Comparison of ENCODE assay signal across 9 cellular contexts in genomic region chr14:76844223-76844622, GRCh38. TPM values are rescaled to one million over a fixed set of nuclear protein-coding genes. Genes with fewer than 3 reads are reported as not detected.
DNase-seq lines count a peak whose midpoint lies in the region; ATAC-seq and TF ChIP-seq lines count a peak whose summit lies in the region.
"Had no signal": no experiment of that assay in that cellular context is flagged by ENCODE, and none has a peak within 500 bp of the region (broad histone marks: within the 10 kb centered on the region; RNA-seq: fewer than 3 reads in every experiment).

No MANE protein-coding gene starts in this region.

- peak overlapping the region; percentile 44 for H3K27ac Mint-ChIP-seq in T-helper 17 cell

- no peak for TF ChIP-seq POLR2A in adrenal gland (IDR thresholded peaks at IDR 0.05)

- WGBS in GM23248 (ENCODE audit: low coverage in 1 of 2, low lambda C conversion rate in 2 of 2, missing lambda C conversion rate in 2 of 2), 2 experiments = 29 to 30% methylated on average over 9 of the region's 9 CpGs
- WGBS in adrenal gland, 4 donors = 32 to 42% (median 40%) methylated on average over 5 to 9 of the region's 9 CpGs

- peaks cover 6% of the 10 kb centered on the region for H3K4me1 Mint-ChIP-seq in T-helper 17 cell

- H3K36me3 Mint-ChIP-seq in T-helper 17 cell (ENCODE audit: low read depth) = peaks cover 3% of the 10 kb centered on the region

- H3K27me3 Mint-ChIP-seq in T-helper 17 cell = peaks cover 22% of the 10 kb centered on the region

- H3K4me2 ChIP-seq in GM23248 (ENCODE audit: unreplicated experiment) = no peak overlapping the region

- no peak overlapping the region for H3K9ac ChIP-seq in GM23248

- H3K27ac ChIP-seq in GM23248 = no peak overlapping the region
- H3K27ac ChIP-seq in adrenal gland = peak overlapping the region in 2 of 5 donors; percentile 60 to 73
- peak overlapping the region in 1 of 2 donors; percentile 65 for H3K27ac ChIP-seq in left lung
- H3K27ac ChIP-seq: HL-60 had no signal

- DNase-seq in GM23248 = peak; percentile 65
- DNase-seq in T-helper 17 cell = peak in 2 of 3 donors; percentile 16 to 39
- peak; percentile 60 to 91 (median 86) for DNase-seq in adrenal gland
- peak in 1 of 2 donors; percentile 69 for DNase-seq in left lung
- DNase-seq in stimulated activated CD8-positive, alpha-beta memory T cell treated with anti-CD3 and anti-CD28 coated beads, Interleukin-7, amount 100 ng/mL, for 24 hours (ENCODE audit: low read depth) = peak; percentile 37
- DNase-seq in NCI-H1105 (lab: John Stamatoyannopoulos, UW) = no peak
- DNase-seq in NCI-H187 treated with DMSO at 0.1 percent for 48 hours (lab: John Stamatoyannopoulos, UW) = no peak

- H3K9me3 ChIP-seq in GM23248 (ENCODE audit: low read depth) (no peaks in the 10 kb centered on the region), T-helper 17 cell (ENCODE audit: control insufficient read depth, low read length, poor library complexity, severe bottlenecking) (no peaks in the 10 kb centered on the region), adrenal gland (replicated peaks in 1 of 3) (no peaks in the 10 kb centered on the region), left lung (no peaks in the 10 kb centered on the region)

- no peaks in the 10 kb centered on the region for H4K20me1 ChIP-seq in GM23248 (ENCODE audit: insufficient read depth)

- H3K9me2 ChIP-seq in GM23248 (ENCODE audit: insufficient read depth) = no peaks in the 10 kb centered on the region

- H3K36me3 ChIP-seq in GM23248 (ENCODE audit: low read depth) (no peaks in the 10 kb centered on the region), adrenal gland (replicated peaks in 1 of 2) (no peaks in the 10 kb centered on the region), left lung (no peaks in the 10 kb centered on the region)

- in situ Hi-C loops in GM23248 (cut with MboI) = no loop called here

- ATAC-seq in T-helper 17 cell (peak; percentile 100), left lung (peak; percentile 92), HG03025 (IDR thresholded peaks at IDR 0.05; ENCODE audit: low FRiP score, unreplicated experiment) (no peak)

- intact Hi-C loops in adrenal gland (cut with DNase I) = no loop called here
- intact Hi-C loops in left lung (cut with DNase I) = no loop called here

- H3K27me3 ChIP-seq in GM23248 (replicated peaks; ENCODE audit: insufficient read depth) = peaks cover 13% of the 10 kb centered on the region
- no peaks in the 10 kb centered on the region for H3K27me3 ChIP-seq in adrenal gland
- no peaks in the 10 kb centered on the region for H3K27me3 ChIP-seq in left lung

- TF ChIP-seq CTCF in adrenal gland (IDR thresholded peaks at IDR 0.05) = peak; percentile 10 to 71 (median 48)
- TF ChIP-seq CTCF in left lung (IDR thresholded peaks at IDR 0.05) = peak in 1 of 2 donors; percentile 43

- no peaks in the 10 kb centered on the region for H3F3A ChIP-seq in GM23248 (ENCODE audit: insufficient read depth)

- peak overlapping the region; percentile 66 for H2AFZ ChIP-seq in GM23248

- H3K4me3 Mint-ChIP-seq in T-helper 17 cell = no peak overlapping the region

- H3K4me1 ChIP-seq in GM23248 (ENCODE audit: insufficient read depth) (no peaks in the 10 kb centered on the region), adrenal gland (replicated peaks in 1 of 2) (peaks cover 0 to 3% of the 10 kb centered on the region in 2 donors), left lung (peaks cover 0 to 20% of the 10 kb centered on the region in 2 donors)

- H3K4me3 ChIP-seq in GM23248 (no peak overlapping the region), adrenal gland (no peak overlapping the region), left lung (no peak overlapping the region)

- no peaks in the 10 kb centered on the region for H3K79me2 ChIP-seq in GM23248 (ENCODE audit: insufficient read depth)

RNA-seq across cellular contexts. Expression of gene LRRC74A, which starts 18.0 kb away (rescaled TPM):
- not detected in 2 replicates for total RNA-seq in GM23248 (2014; rRNA removed; shearing (Covaris generic))
- polyA plus RNA-seq in GM23248 (2016; fragmentation: Nextera tagmentation; extraction: Ambion mirVana) (not detected in 2 replicates), adrenal gland (not detected)
- total RNA-seq in T-helper 17 cell (not detected), adrenal gland (not detected), left lung (not detected)

RNA-seq across cellular contexts. Expression of gene ANGEL1, which starts 31.5 kb away (rescaled TPM):
- 3.7 and 7.3 TPM in 2 replicates for total RNA-seq in GM23248 (2014; rRNA removed; shearing (Covaris generic))
- 4.9 TPM in 2 replicates for polyA plus RNA-seq in GM23248 (2016; fragmentation: Nextera tagmentation; extraction: Ambion mirVana)
- total RNA-seq in T-helper 17 cell = 10 to 100 TPM; 11.9 to 14.0 TPM
- total RNA-seq in adrenal gland = 10 to 100 TPM; 22.2 to 38.2 (median 32.3) TPM
- 10 to 100 TPM; 11.8 to 21.5 (median 18.7) TPM for polyA plus RNA-seq in adrenal gland
- 10 to 100 TPM; 18.9 to 21.3 TPM for total RNA-seq in left lung

Comparison
In these comparisons a context has a peak if more than half of its experiments do, and no peak if none do; other contexts are left out.
1. DNase-seq: peak in GM23248 (single experiment), T-helper 17 cell (2 of 3), adrenal gland (7 of 7) and stimulated activated CD8-positive, alpha-beta memory T cell treated with anti-CD3 and anti-CD28 coated beads, Interleukin-7, amount 100 ng/mL, for 24 hours (single experiment); none in NCI-H1105 (single experiment) and NCI-H187 treated with DMSO at 0.1 percent for 48 hours (single experiment).